Comparison of ENCODE assay signal across 1 cellular context in the genomic region with DNA sequence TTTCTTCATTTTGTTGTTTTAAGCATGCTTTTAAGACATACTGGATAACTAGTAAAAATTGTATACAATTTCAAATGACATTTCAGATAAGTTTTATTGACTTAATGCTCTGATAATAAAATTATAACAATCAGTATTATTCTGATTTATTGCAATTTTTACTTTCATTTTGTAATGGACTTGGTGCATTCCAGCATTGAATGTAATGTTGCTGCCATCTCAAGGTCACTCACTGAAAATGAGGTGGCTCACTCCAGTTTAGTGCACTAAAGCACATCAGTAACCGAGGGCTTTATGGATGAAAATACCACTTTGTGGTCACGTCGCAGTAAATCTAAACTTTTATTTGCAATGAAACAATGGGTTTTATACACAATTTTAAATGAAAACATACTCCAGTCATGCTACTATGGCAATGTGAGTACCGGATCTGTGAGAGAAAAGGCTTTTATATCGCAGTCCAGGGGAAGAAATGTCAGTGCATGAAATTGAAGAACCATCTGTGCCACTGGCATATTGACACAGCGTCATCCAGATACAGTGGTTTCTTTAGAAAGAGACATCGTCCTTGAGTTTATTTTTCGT.
A peak's percentile ranks its signal among the peaks of the same experiment; 100 is the strongest.
TF ChIP-seq lines count a peak whose summit lies in the region.

No MANE protein-coding gene starts in this region.

TF ChIP-seq in HEK293, 187 proteins besides CTCF, POLR2A, EP300 and RAD21 (continued from another document):
- TF ChIP-seq MZF1 (tag by site-specific recombination; IDR thresholded peaks at IDR 0.05; ENCODE audit: borderline replicate concordance) = peak; percentile 47; the same call in 1 of the 2 replicates
- TF ChIP-seq, protein P1, sequence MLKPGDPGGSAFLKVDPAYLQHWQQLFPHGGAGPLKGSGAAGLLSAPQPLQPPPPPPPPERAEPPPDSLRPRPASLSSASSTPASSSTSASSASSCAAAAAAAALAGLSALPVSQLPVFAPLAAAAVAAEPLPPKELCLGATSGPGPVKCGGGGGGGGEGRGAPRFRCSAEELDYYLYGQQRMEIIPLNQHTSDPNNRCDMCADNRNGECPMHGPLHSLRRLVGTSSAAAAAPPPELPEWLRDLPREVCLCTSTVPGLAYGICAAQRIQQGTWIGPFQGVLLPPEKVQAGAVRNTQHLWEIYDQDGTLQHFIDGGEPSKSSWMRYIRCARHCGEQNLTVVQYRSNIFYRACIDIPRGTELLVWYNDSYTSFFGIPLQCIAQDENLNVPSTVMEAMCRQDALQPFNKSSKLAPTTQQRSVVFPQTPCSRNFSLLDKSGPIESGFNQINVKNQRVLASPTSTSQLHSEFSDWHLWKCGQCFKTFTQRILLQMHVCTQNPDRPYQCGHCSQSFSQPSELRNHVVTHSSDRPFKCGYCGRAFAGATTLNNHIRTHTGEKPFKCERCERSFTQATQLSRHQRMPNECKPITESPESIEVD (tag by site-specific recombination; IDR thresholded peaks at IDR 0.05) = peak; percentile 78
- no peak for TF ChIP-seq ZNF114 (tag by site-specific recombination; IDR thresholded peaks at IDR 0.05)
- TF ChIP-seq ZNF341 (tag by site-specific recombination; IDR thresholded peaks at IDR 0.05; ENCODE audit: low read depth) = no peak
- peak; percentile 58 for TF ChIP-seq ZNF654 (tag by site-specific recombination; IDR thresholded peaks at IDR 0.05; ENCODE audit: low read depth)
- TF ChIP-seq TCF7L2 (IDR thresholded peaks at IDR 0.05; ENCODE audit: borderline replicate concordance, low read depth, low read length) = no peak
- no peak for TF ChIP-seq ZNF416 (tag by site-specific recombination; IDR thresholded peaks at IDR 0.05)
- TF ChIP-seq KLF17 (tag by site-specific recombination; IDR thresholded peaks at IDR 0.05) = no peak
- TF ChIP-seq ZNF544 (tag by site-specific recombination; IDR thresholded peaks at IDR 0.05) = no peak
- TF ChIP-seq YY1 (tag by site-specific recombination; IDR thresholded peaks at IDR 0.05) = no peak
- TF ChIP-seq, protein P2, sequence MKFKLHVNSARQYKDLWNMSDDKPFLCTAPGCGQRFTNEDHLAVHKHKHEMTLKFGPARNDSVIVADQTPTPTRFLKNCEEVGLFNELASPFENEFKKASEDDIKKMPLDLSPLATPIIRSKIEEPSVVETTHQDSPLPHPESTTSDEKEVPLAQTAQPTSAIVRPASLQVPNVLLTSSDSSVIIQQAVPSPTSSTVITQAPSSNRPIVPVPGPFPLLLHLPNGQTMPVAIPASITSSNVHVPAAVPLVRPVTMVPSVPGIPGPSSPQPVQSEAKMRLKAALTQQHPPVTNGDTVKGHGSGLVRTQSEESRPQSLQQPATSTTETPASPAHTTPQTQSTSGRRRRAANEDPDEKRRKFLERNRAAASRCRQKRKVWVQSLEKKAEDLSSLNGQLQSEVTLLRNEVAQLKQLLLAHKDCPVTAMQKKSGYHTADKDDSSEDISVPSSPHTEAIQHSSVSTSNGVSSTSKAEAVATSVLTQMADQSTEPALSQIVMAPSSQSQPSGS (tag by site-specific recombination; IDR thresholded peaks at IDR 0.05; ENCODE audit: low read depth) = no peak
TF ChIP-seq in HEK293: peak in this region for 5.
